Comparison of ENCODE assay signal across 8 cellular contexts in genomic region chr12:50055831-50056628, GRCh38. TPM values are rescaled to one million over a fixed set of nuclear protein-coding genes. Genes with fewer than 3 reads are reported as not detected.
DNase-seq lines count a peak whose midpoint lies in the region; ATAC-seq and TF ChIP-seq lines count a peak whose summit lies in the region.

No MANE protein-coding gene starts in this region.

- H3K4me1 Mint-ChIP-seq in IgD-negative memory B cell: peaks cover 8 to 15% (median 14%) of the 10 kb centered on the region in 3 donors

- H3K4me1 ChIP-seq in adrenal gland (replicated peaks in 1 of 2): peaks cover 11 to 14% of the 10 kb centered on the region in 2 donors
- H3K4me1 ChIP-seq in gastrocnemius medialis: peaks cover 14 to 15% of the 10 kb centered on the region in 2 donors

- WGBS in adrenal gland, 4 donors: 9 to 12% (median 10%) methylated on average over 15 to 17 of the region's 17 CpGs

- H3K4me3 Mint-ChIP-seq in IgD-negative memory B cell: peak overlapping the region; percentile 27 to 91 (median 70)

- H3K27me3 ChIP-seq in adrenal gland (peaks cover 6% of the 10 kb centered on the region), gastrocnemius medialis (peaks cover 3 to 11% (median 4%) of the 10 kb centered on the region in 3 donors)

- H3K36me3 ChIP-seq in adrenal gland (replicated peaks in 1 of 2) (no peaks in the 10 kb centered on the region), gastrocnemius medialis (no peaks in the 10 kb centered on the region)

- H3K9me3 Mint-ChIP-seq in IgD-negative memory B cell: no peaks in the 10 kb centered on the region

- TF ChIP-seq POLR2A in adrenal gland (IDR thresholded peaks at IDR 0.05) (no peak), gastrocnemius medialis (IDR thresholded peaks at IDR 0.05) (no peak)

- ATAC-seq in gastrocnemius medialis (peak; percentile 21 to 44), HG02938 (IDR thresholded peaks at IDR 0.05; ENCODE audit: unreplicated experiment) (no peak)

- peaks cover 34% of the 10 kb centered on the region for H3K27me3 Mint-ChIP-seq in IgD-negative memory B cell

- H3K27ac ChIP-seq in adrenal gland: no peak overlapping the region
- H3K27ac ChIP-seq in gastrocnemius medialis: no peak overlapping the region

- H3K27ac Mint-ChIP-seq in IgD-negative memory B cell: peak overlapping the region in 1 of 3 donors; percentile 2

- H3K4me3 ChIP-seq in adrenal gland: no peak overlapping the region
- H3K4me3 ChIP-seq in gastrocnemius medialis: no peak overlapping the region

- intact Hi-C loops in adrenal gland (cut with DNase I) (loop anchor here (5.0 to 10.0 kb wide), 3 partner anchors 89 to 191 kb away; no protein-coding TSS in a partner anchor), gastrocnemius medialis (cut with DNase I; ENCODE audit: low total_unique reads) (loop anchor here (2.0 to 10.0 kb wide), 3 partner anchors 17 to 191 kb away; no protein-coding TSS in a partner anchor)

- DNase-seq in EL: peak; percentile 48
- peak; percentile 70 for DNase-seq in SK-N-DZ (ENCODE audit: low spot score)
- DNase-seq in adrenal gland: peak in 3 of 7 donors; percentile 40 to 62 (median 52)
- DNase-seq in hepatic stellate cell (ENCODE audit: low spot score): peak; percentile 79
- DNase-seq in gastrocnemius medialis: no peak
- no peak for DNase-seq in NCI-H2029 treated with DMSO at 0.1 percent for 48 hours (lab: John Stamatoyannopoulos, UW)

- in situ Hi-C loops in gastrocnemius medialis (cut with MboI; ENCODE audit: low sequenced_read_pairs in 4 of 4): loop anchor here in 2 of 4 donors (5.0 kb wide), 2 partner anchors 79 to 84 kb away; partner anchors contain the start of gene AQP6 (in 1 of the 2)

- TF ChIP-seq CTCF in adrenal gland (IDR thresholded peaks at IDR 0.05): peak; percentile 69 to 92 (median 86)
- peak; percentile 68 to 89 (median 85) for TF ChIP-seq CTCF in gastrocnemius medialis (IDR thresholded peaks at IDR 0.05 in 4 of 5, conservative IDR thresholded peaks at IDR 0.05 in 1 of 5)

- H3K9me3 ChIP-seq in adrenal gland (replicated peaks in 1 of 3) (no peaks in the 10 kb centered on the region), gastrocnemius medialis (no peaks in the 10 kb centered on the region)

- no peaks in the 10 kb centered on the region for H3K36me3 Mint-ChIP-seq in IgD-negative memory B cell

RNA-seq across cellular contexts. Expression of gene ASIC1, which starts 1.4 kb away (rescaled TPM):
- not detected for polyA plus RNA-seq in IgD-negative memory B cell
- 4.0 and 4.9 TPM in 2 replicates for polyA plus RNA-seq in SK-N-DZ (2014; cell fraction: cytosol; rRNA removed)
- 15.4 and 17.5 TPM in 2 replicates for polyA plus RNA-seq in SK-N-DZ (2014; cell fraction: nucleus; rRNA removed)
- total RNA-seq in adrenal gland: 1 to 10 TPM in 2 of 8 donors, under 1 TPM in 5, not detected in 1; 0.65 to 1.2 (median 0.79) TPM
- 1 to 10 TPM in 1 of 3 donors, under 1 TPM in 2; 0.47 to 1.3 (median 0.71) TPM for polyA plus RNA-seq in adrenal gland
- under 1 TPM in 2 of 4 donors, not detected in 2; 0.15 to 0.53 TPM for total RNA-seq in gastrocnemius medialis

RNA-seq across cellular contexts. Expression of gene SMARCD1, which starts 29.1 kb away (rescaled TPM):
- polyA plus RNA-seq in IgD-negative memory B cell: 27.9 TPM
- polyA plus RNA-seq in SK-N-DZ (2014; cell fraction: cytosol; rRNA removed): 157 and 166 TPM in 2 replicates
- 97.6 and 155 TPM in 2 replicates for polyA plus RNA-seq in SK-N-DZ (2014; cell fraction: nucleus; rRNA removed)
- 10 to 100 TPM; 25.0 to 64.3 (median 54.6) TPM for total RNA-seq in adrenal gland
- polyA plus RNA-seq in adrenal gland: 10 to 100 TPM; 22.9 to 65.0 (median 24.0) TPM
- 10 to 100 TPM; 16.9 to 27.3 (median 20.1) TPM for total RNA-seq in gastrocnemius medialis

RNA-seq across cellular contexts. Expression of gene RACGAP1, which starts 30.7 kb away (rescaled TPM):
- polyA plus RNA-seq in IgD-negative memory B cell (13.7 TPM), adrenal gland (1 to 10 TPM; 1.3 to 5.0 (median 3.1) TPM)
- polyA plus RNA-seq in SK-N-DZ (2014; cell fraction: cytosol; rRNA removed): 127 and 139 TPM in 2 replicates
- 96.6 and 103 TPM in 2 replicates for polyA plus RNA-seq in SK-N-DZ (2014; cell fraction: nucleus; rRNA removed)
- total RNA-seq in adrenal gland (10 to 100 TPM in 1 of 8 donors, 1 to 10 TPM in 7; 5.0 to 12.9 (median 6.3) TPM), gastrocnemius medialis (10 to 100 TPM in 1 of 4 donors, 1 to 10 TPM in 3; 5.6 to 13.3 (median 6.5) TPM)

RNA-seq across cellular contexts. Expression of gene GPD1, which starts 47.8 kb away (rescaled TPM):
- not detected for polyA plus RNA-seq in IgD-negative memory B cell
- polyA plus RNA-seq in SK-N-DZ (2014; cell fraction: cytosol; rRNA removed): not detected in 2 replicates
- polyA plus RNA-seq in SK-N-DZ (2014; cell fraction: nucleus; rRNA removed): 0.77 and 1.7 TPM in 2 replicates
- 1 to 10 TPM in 7 of 8 donors, under 1 TPM in 1; 0.43 to 8.5 (median 3.5) TPM for total RNA-seq in adrenal gland
- polyA plus RNA-seq in adrenal gland: 10 to 100 TPM in 1 of 3 donors, 1 to 10 TPM in 2; 2.1 to 36.9 (median 2.7) TPM
- total RNA-seq in gastrocnemius medialis: 100 to 1,000 TPM in 3 of 4 donors, 10 to 100 TPM in 1; 68.2 to 763 (median 288) TPM

RNA-seq across cellular contexts. Expression of gene COX14, which starts 56.0 kb away (rescaled TPM):
- 224 TPM for polyA plus RNA-seq in IgD-negative memory B cell
- polyA plus RNA-seq in SK-N-DZ (2014; cell fraction: cytosol; rRNA removed): 64.0 and 74.6 TPM in 2 replicates
- polyA plus RNA-seq in SK-N-DZ (2014; cell fraction: nucleus; rRNA removed): 32.3 and 35.7 TPM in 2 replicates
- 100 to 1,000 TPM in 4 of 8 donors, 10 to 100 TPM in 4; 61.2 to 150 (median 105) TPM for total RNA-seq in adrenal gland
- polyA plus RNA-seq in adrenal gland: 10 to 100 TPM; 78.8 to 98.5 (median 86.3) TPM
- total RNA-seq in gastrocnemius medialis: 100 to 1,000 TPM in 3 of 4 donors, 10 to 100 TPM in 1; 98.8 to 137 (median 106) TPM

Comparison
In these comparisons a context has a peak if more than half of its experiments do, and no peak if none do; other contexts are left out.
1. DNase-seq: peak in EL (single experiment), SK-N-DZ (single experiment) and hepatic stellate cell (single experiment); none in gastrocnemius medialis (0 of 2) and NCI-H2029 treated with DMSO at 0.1 percent for 48 hours (single experiment).